ENCODE assay signal across 8 cellular contexts in the genomic region with DNA sequence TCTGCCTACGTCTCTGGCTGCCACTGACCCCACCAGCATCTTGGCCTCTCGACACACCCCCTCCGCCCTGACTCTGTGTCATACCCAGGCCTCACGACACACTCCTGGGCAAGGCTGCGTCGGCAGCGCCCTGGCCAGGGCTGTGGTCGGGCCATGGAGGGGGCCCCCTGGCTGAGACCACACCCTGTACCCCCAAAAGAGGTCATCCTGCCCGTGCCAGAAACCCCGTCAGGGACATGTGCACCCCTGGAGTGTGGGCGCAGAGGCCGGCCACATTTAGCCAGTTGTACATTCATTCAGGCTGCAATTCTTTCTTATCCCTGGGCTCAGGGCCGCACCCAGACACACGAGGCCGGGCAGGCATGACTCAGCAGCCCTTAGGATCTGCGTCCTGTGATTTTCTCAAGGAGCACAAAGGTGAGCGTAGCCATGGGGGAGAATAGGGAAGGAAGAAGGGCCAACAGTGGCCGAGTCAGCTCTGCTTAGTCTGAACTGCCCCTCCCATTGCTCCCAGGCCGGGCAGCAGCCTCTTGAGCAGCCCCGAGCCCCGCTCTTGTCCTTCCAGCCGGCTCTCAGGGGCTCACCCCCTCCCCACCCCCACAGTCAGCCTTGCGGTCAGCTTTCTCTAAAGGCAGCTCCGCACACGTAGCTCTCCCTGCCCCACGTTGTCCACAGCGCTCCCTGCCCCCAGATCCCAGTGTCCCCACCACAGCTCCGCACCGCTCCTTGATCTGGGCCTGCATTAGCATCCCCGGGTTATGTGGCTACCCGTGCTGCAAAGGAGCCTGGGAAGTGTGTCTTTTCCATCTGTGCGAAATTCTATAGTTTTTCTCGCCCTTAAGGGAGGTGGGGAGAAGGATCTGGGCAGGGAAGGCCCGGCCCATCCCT. TPM values are rescaled to one million over a fixed set of nuclear protein-coding genes. Genes with fewer than 3 reads are reported as not detected.
DNase-seq lines count a peak whose midpoint lies in the region; ATAC-seq, FAIRE-seq and TF ChIP-seq lines count a peak whose summit lies in the region.

No MANE protein-coding gene starts in this region.

- no peak for TF ChIP-seq CTCF in fibroblast of mammary gland (conservative IDR thresholded peaks at IDR 0.05; ENCODE audit: control insufficient read depth, insufficient read depth, low read depth, low read length)

- TF ChIP-seq POLR2A in GM12891 (IDR thresholded peaks at IDR 0.05; ENCODE audit: low read depth, low read length): no peak

- peak; percentile 55 for FAIRE-seq in RCC 7860 (lab: Jason Lieb, UNC)
- no peak for FAIRE-seq in GM12891 (lab: Jason Lieb, UNC)

- DNase-seq in Daoy (ENCODE audit: low read depth) (peak; percentile 95), RCC 7860 (ENCODE audit: low spot score) (peak; percentile 87), fibroblast of mammary gland (ENCODE audit: low read depth) (peak; percentile 93), non-pigmented ciliary epithelial cell (ENCODE audit: low read depth) (peak; percentile 40), middle frontal gyrus (ENCODE audit: extremely low spot score, low spot score) (no peak), GM12891 (ENCODE audit: insufficient read length, low spot score) (no peak)
- no peak for DNase-seq in activated naive CD4-positive, alpha-beta T cell treated with Interleukin-2 at 50 U/mL for 16 hours

- H3K4me3 ChIP-seq in fibroblast of mammary gland (ENCODE audit: control insufficient read depth, low read depth, low read length): no peak overlapping the region

- no peak for ATAC-seq in HG03469 (IDR thresholded peaks at IDR 0.05; ENCODE audit: unreplicated experiment)

TF ChIP-seq in GM12891, 5 proteins besides CTCF, POLR2A, EP300 and RAD21:
- TF ChIP-seq POLR2AphosphoS5 (IDR thresholded peaks at IDR 0.05; ENCODE audit: low read depth, low read length): no peak
- TF ChIP-seq POU2F2 (IDR thresholded peaks at IDR 0.05; ENCODE audit: low read depth, low read length): no peak
- no peak for TF ChIP-seq SPI1 (IDR thresholded peaks at IDR 0.05; ENCODE audit: low read depth, low read length)
- TF ChIP-seq TAF1 (IDR thresholded peaks at IDR 0.05; ENCODE audit: low read depth, low read length): no peak
- TF ChIP-seq PAX5 (IDR thresholded peaks at IDR 0.05; ENCODE audit: insufficient read depth, low read length, severe bottlenecking): no peak
TF ChIP-seq in GM12891: peak in this region for 0.

RNA-seq across cellular contexts. Expression of a gene that starts 7.9 kb away (rescaled TPM):
- 14.3 and 15.2 TPM in 2 replicates for total RNA-seq in Daoy (2014; rRNA removed; shearing (Covaris generic))
- 46.0 TPM for polyA plus RNA-seq in GM12891 (2012; ENCODE audit: low read depth, missing spikeins)

RNA-seq across cellular contexts. Expression of a gene that starts 21.2 kb away (rescaled TPM):
- 52.1 and 56.5 TPM in 2 replicates for total RNA-seq in Daoy (2014; rRNA removed; shearing (Covaris generic))
- polyA plus RNA-seq in GM12891 (2012; ENCODE audit: low read depth, missing spikeins): 26.4 TPM

RNA-seq across cellular contexts. Expression of a gene that starts 49.3 kb away (rescaled TPM):
- total RNA-seq in Daoy (2014; rRNA removed; shearing (Covaris generic)): 60.2 and 104 TPM in 2 replicates
- 49.5 TPM for polyA plus RNA-seq in GM12891 (2012; ENCODE audit: low read depth, missing spikeins)

Comparison
In these comparisons a context has a peak if more than half of its experiments do, and no peak if none do; other contexts are left out.
1. DNase-seq: peak in Daoy (single experiment), RCC 7860 (single experiment), fibroblast of mammary gland (single experiment) and non-pigmented ciliary epithelial cell (single experiment); none in middle frontal gyrus (single experiment), GM12891 (single experiment) and activated naive CD4-positive, alpha-beta T cell treated with Interleukin-2 at 50 U/mL for 16 hours (single experiment).